In genomic region chr7:121372376-121373024, GRCh38 we compare ENCODE assay signal across 9 cellular contexts. TPM values are rescaled to one million over a fixed set of nuclear protein-coding genes. Genes with fewer than 3 reads are reported as not detected.
DNase-seq lines count a peak whose midpoint lies in the region; ATAC-seq and TF ChIP-seq lines count a peak whose summit lies in the region.
"Had no signal": no experiment of that assay in that cellular context is flagged by ENCODE, and none has a peak within 500 bp of the region (broad histone marks: within the 10 kb centered on the region; RNA-seq: fewer than 3 reads in every experiment).

No MANE protein-coding gene starts in this region.

- H3K27me3 Mint-ChIP-seq in activated naive CD8-positive, alpha-beta T cell treated with anti-CD3 and anti-CD28 coated beads for 36 hours = no peaks in the 10 kb centered on the region
- no peaks in the 10 kb centered on the region for H3K27me3 Mint-ChIP-seq in endodermal cell (ENCODE audit: insufficient read depth)

- peaks cover 36% of the 10 kb centered on the region for H3K4me1 Mint-ChIP-seq in activated naive CD8-positive, alpha-beta T cell treated with anti-CD3 and anti-CD28 coated beads for 36 hours
- H3K4me1 Mint-ChIP-seq in endodermal cell = peaks cover 7% of the 10 kb centered on the region

- TF ChIP-seq CTCF in endodermal cell (conservative IDR thresholded peaks at IDR 0.05) = no peak

- H3K36me3 ChIP-seq in endodermal cell (ENCODE audit: control insufficient read depth, insufficient read depth, low read length) = peaks cover 67% of the 10 kb centered on the region

- H3K27me3 ChIP-seq in endodermal cell (ENCODE audit: control insufficient read depth, insufficient read depth, low read length, poor library complexity, severe bottlenecking) = no peaks in the 10 kb centered on the region

- no peak overlapping the region for H3K4me3 ChIP-seq in endodermal cell (ENCODE audit: low read length)

- H3K36me3 Mint-ChIP-seq in activated naive CD8-positive, alpha-beta T cell treated with anti-CD3 and anti-CD28 coated beads for 36 hours = peaks cover 29% of the 10 kb centered on the region
- H3K36me3 Mint-ChIP-seq in endodermal cell (ENCODE audit: low read depth) = peaks cover 57% of the 10 kb centered on the region

- 98% methylated on average over 2 of the region's 2 CpGs; no CpG with 5 or more reads in 1 of the 2 experiments for WGBS in endodermal cell (ENCODE audit: insufficient coverage in 1 of 2, insufficient read length in 1 of 2), 2 experiments

- no peaks in the 10 kb centered on the region for H3K4me1 ChIP-seq in endodermal cell (ENCODE audit: control insufficient read depth, insufficient read depth, low read length)

- peak overlapping the region; percentile 7 for H3K4me3 Mint-ChIP-seq in activated naive CD8-positive, alpha-beta T cell treated with anti-CD3 and anti-CD28 coated beads for 36 hours
- H3K4me3 Mint-ChIP-seq in endodermal cell = no peak overlapping the region

- peak; percentile 71 for ATAC-seq in Right ventricle myocardium superior (ENCODE audit: poor library complexity)
- ATAC-seq in HG03097 (IDR thresholded peaks at IDR 0.05; ENCODE audit: low FRiP score, unreplicated experiment) = peak; percentile 85

- no peak overlapping the region for H3K27ac ChIP-seq in endodermal cell (ENCODE audit: low read depth, low read length)

- intact Hi-C loops in Right ventricle myocardium superior (cut with DNase I) (no loop called here), cardiac septum (cut with DNase I) (no loop called here)

- no peaks in the 10 kb centered on the region for H3K9me3 Mint-ChIP-seq in activated naive CD8-positive, alpha-beta T cell treated with anti-CD3 and anti-CD28 coated beads for 36 hours
- no peaks in the 10 kb centered on the region for H3K9me3 Mint-ChIP-seq in endodermal cell

- no peak overlapping the region for H3K9ac ChIP-seq in endodermal cell (ENCODE audit: extremely low read depth, low read length, poor library complexity, severe bottlenecking)

- H3K27ac Mint-ChIP-seq in activated naive CD8-positive, alpha-beta T cell treated with anti-CD3 and anti-CD28 coated beads for 36 hours = peak overlapping the region; percentile 73
- no peak overlapping the region for H3K27ac Mint-ChIP-seq in endodermal cell

- no peaks in the 10 kb centered on the region for H3K9me3 ChIP-seq in endodermal cell (ENCODE audit: control insufficient read depth, low read length)

- DNase-seq in Right ventricle myocardium superior = no peak
- DNase-seq in cardiac septum (ENCODE audit: low spot score) = no peak
- DNase-seq in activated naive CD8-positive, alpha-beta T cell treated with anti-CD3 and anti-CD28 coated beads for 36 hours = no peak
- DNase-seq in superior temporal gyrus (ENCODE audit: extremely low spot score) = no peak
- no peak for DNase-seq in amniotic stem cell (lab: John Stamatoyannopoulos, UW)
- DNase-seq in cerebellar nuclear complex (lab: John Stamatoyannopoulos, UW) = no peak
- no peak for DNase-seq in endodermal cell
- DNase-seq: DND-41 had no signal

RNA-seq across cellular contexts. Expression of gene FAM3C, which starts 23.6 kb away (rescaled TPM):
- total RNA-seq in Right ventricle myocardium superior (36.5 TPM), cardiac septum (51.0 TPM), endodermal cell (10 to 100 TPM; 61.3 to 61.5 TPM)
- 10 to 100 TPM; 25.7 to 27.0 TPM for total RNA-seq in activated naive CD8-positive, alpha-beta T cell treated with anti-CD3 and anti-CD28 coated beads for 36 hours
- 54.5 TPM for polyA plus RNA-seq in endodermal cell (2013, experiment 1 of 2)
- 53.0 TPM for polyA plus RNA-seq in endodermal cell (2013, experiment 2 of 2)

RNA-seq across cellular contexts. Expression of gene WNT16, which starts 43.7 kb away (rescaled TPM):
- total RNA-seq in Right ventricle myocardium superior (not detected), cardiac septum (0.11 TPM), endodermal cell (under 1 TPM; 0.57 to 0.93 TPM)
- not detected for total RNA-seq in activated naive CD8-positive, alpha-beta T cell treated with anti-CD3 and anti-CD28 coated beads for 36 hours
- 0.18 TPM for polyA plus RNA-seq in endodermal cell (2013, experiment 1 of 2)
- polyA plus RNA-seq in endodermal cell (2013, experiment 2 of 2) = not detected
